Comparison of ENCODE assay signal across 8 cellular contexts in the genomic region with DNA sequence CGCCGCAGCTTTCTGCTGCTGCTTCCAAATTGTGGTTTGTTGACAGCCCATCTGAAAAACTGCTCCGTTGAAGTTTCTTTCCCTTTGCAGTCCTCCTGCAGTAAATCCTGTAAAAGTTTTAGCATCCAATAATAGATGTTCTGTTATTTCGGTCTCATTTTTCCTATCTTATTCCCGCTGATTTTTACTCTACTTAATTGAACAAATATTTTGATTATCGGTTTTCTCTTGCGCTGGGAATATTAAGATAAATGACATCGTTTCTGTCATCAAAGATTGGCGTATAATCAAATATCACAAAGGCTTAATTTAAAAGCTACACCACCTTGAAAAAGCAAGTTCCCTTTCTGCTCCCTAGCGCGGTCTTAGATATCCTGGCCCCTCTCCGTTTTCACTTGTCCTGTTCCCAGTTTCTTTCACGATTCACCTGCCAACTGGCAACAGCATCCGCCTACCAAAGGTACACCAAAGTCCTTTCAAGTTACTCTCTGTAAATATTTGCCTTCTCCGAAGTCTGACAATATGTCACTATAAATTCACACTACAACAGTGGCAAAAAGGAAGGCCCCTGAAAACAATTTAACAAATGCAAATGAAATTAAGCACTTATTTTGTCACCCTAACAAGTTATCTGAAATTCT. TPM values are rescaled to one million over a fixed set of nuclear protein-coding genes. Genes with fewer than 3 reads are reported as not detected.
DNase-seq lines count a peak whose midpoint lies in the region; ATAC-seq and TF ChIP-seq lines count a peak whose summit lies in the region.

No MANE protein-coding gene starts in this region.

- H3K9ac ChIP-seq in iPS-18a (ENCODE audit: low read length) = peak overlapping the region; percentile 8

- H3K4me3 ChIP-seq in right atrium auricular region (peak overlapping the region; percentile 55 to 87), iPS-18a (ENCODE audit: low read length) (peak overlapping the region; percentile 58)

- H3K27me3 ChIP-seq in right atrium auricular region (no peaks in the 10 kb centered on the region), iPS-18a (ENCODE audit: control insufficient read depth, insufficient read depth, low read length) (peaks cover 11% of the 10 kb centered on the region)

- H3K4me1 Mint-ChIP-seq in activated CD4-positive, alpha-beta memory T cell treated with anti-CD3 and anti-CD28 coated beads, Interleukin-2, amount 10 ng/mL, durations not matched to agents 7 days and 5 days = peaks cover 49% of the 10 kb centered on the region
- H3K4me1 Mint-ChIP-seq in stimulated activated effector memory CD8-positive, alpha-beta T cell treated with anti-CD3 and anti-CD28 coated beads, Interleukin-12 subunit alpha, Interleukin-12 subunit beta, amount 100 ng/mL, for 72 hours = peaks cover 32% of the 10 kb centered on the region

- no peaks in the 10 kb centered on the region for H3K27me3 Mint-ChIP-seq in activated CD4-positive, alpha-beta memory T cell treated with anti-CD3 and anti-CD28 coated beads, Interleukin-2, amount 10 ng/mL, durations not matched to agents 7 days and 5 days

- H3K9me3 Mint-ChIP-seq in activated CD4-positive, alpha-beta memory T cell treated with anti-CD3 and anti-CD28 coated beads, Interleukin-2, amount 10 ng/mL, durations not matched to agents 7 days and 5 days = no peaks in the 10 kb centered on the region
- H3K9me3 Mint-ChIP-seq in stimulated activated effector memory CD8-positive, alpha-beta T cell treated with anti-CD3 and anti-CD28 coated beads, Interleukin-12 subunit alpha, Interleukin-12 subunit beta, amount 100 ng/mL, for 72 hours = no peaks in the 10 kb centered on the region

- no peak for TF ChIP-seq CTCF in right atrium auricular region (IDR thresholded peaks at IDR 0.05)

- H3K4me1 ChIP-seq in right atrium auricular region (peaks cover 0 to 34% of the 10 kb centered on the region in 2 donors), iPS-18a (ENCODE audit: control insufficient read depth, low read depth, low read length) (peaks cover 35% of the 10 kb centered on the region)

- DNase-seq in right atrium auricular region (ENCODE audit: low spot score) (no peak), cardiac septum (ENCODE audit: low spot score) (no peak), OCI-M2 (lab: John Stamatoyannopoulos, UW; ENCODE audit: unreplicated experiment) (no peak)
- DNase-seq in activated CD4-positive, alpha-beta memory T cell treated with anti-CD3 and anti-CD28 coated beads, Interleukin-2, amount 10 ng/mL, durations not matched to agents 7 days and 5 days = no peak
- DNase-seq in stimulated activated effector memory CD8-positive, alpha-beta T cell treated with anti-CD3 and anti-CD28 coated beads, Interleukin-12 subunit alpha, Interleukin-12 subunit beta, amount 100 ng/mL, for 72 hours (ENCODE audit: low spot score in 2 of 2) = no peak
- no peak for DNase-seq in stimulated activated CD4-positive, alpha-beta T cell treated with anti-CD3 and anti-CD28 coated beads, Interleukin-4, amount 100 ng/mL, for 4 hours

- H3K27ac Mint-ChIP-seq in activated CD4-positive, alpha-beta memory T cell treated with anti-CD3 and anti-CD28 coated beads, Interleukin-2, amount 10 ng/mL, durations not matched to agents 7 days and 5 days = peak overlapping the region; percentile 99
- H3K27ac Mint-ChIP-seq in stimulated activated effector memory CD8-positive, alpha-beta T cell treated with anti-CD3 and anti-CD28 coated beads, Interleukin-12 subunit alpha, Interleukin-12 subunit beta, amount 100 ng/mL, for 72 hours = peak overlapping the region; percentile 96

- H3K36me3 Mint-ChIP-seq in activated CD4-positive, alpha-beta memory T cell treated with anti-CD3 and anti-CD28 coated beads, Interleukin-2, amount 10 ng/mL, durations not matched to agents 7 days and 5 days (ENCODE audit: low read depth) = peaks cover 18% of the 10 kb centered on the region
- H3K36me3 Mint-ChIP-seq in stimulated activated effector memory CD8-positive, alpha-beta T cell treated with anti-CD3 and anti-CD28 coated beads, Interleukin-12 subunit alpha, Interleukin-12 subunit beta, amount 100 ng/mL, for 72 hours = peaks cover 23% of the 10 kb centered on the region

- no peaks in the 10 kb centered on the region for H3K9me3 ChIP-seq in right atrium auricular region
- H3K9me3 ChIP-seq in iPS-18a (ENCODE audit: control insufficient read depth, low read depth, low read length) = no peaks in the 10 kb centered on the region

- peak overlapping the region; percentile 97 for H3K4me3 Mint-ChIP-seq in activated CD4-positive, alpha-beta memory T cell treated with anti-CD3 and anti-CD28 coated beads, Interleukin-2, amount 10 ng/mL, durations not matched to agents 7 days and 5 days
- H3K4me3 Mint-ChIP-seq in stimulated activated effector memory CD8-positive, alpha-beta T cell treated with anti-CD3 and anti-CD28 coated beads, Interleukin-12 subunit alpha, Interleukin-12 subunit beta, amount 100 ng/mL, for 72 hours = peak overlapping the region; percentile 99

- H3K27ac ChIP-seq in right atrium auricular region (peak overlapping the region; percentile 88 to 90), iPS-18a (ENCODE audit: low read length) (no peak overlapping the region)

- intact Hi-C loops in cardiac septum (cut with DNase I) = loop anchor here (5.0 kb wide), 1 partner anchor 50 kb away; no protein-coding TSS in a partner anchor

- ATAC-seq in stimulated activated effector memory CD8-positive, alpha-beta T cell treated with anti-CD3 and anti-CD28 coated beads, Interleukin-12 subunit alpha, Interleukin-12 subunit beta, amount 100 ng/mL, for 72 hours = no peak
- no peak for ATAC-seq in HG03469 (IDR thresholded peaks at IDR 0.05; ENCODE audit: unreplicated experiment)

- POLR2A ChIA-PET in activated CD4-positive, alpha-beta memory T cell treated with anti-CD3 and anti-CD28 coated beads, Interleukin-2, amount 10 ng/mL, durations not matched to agents 7 days and 5 days (lab: Charles Lee) = interaction anchor here (0.9 to 1.8 kb wide), 9 partner anchors 8 to 358 kb away, joined by 3 to 9 read pairs (median 5); partner anchors contain the start of genes EIF2AK2, GPATCH11, HEATR5B and PRKD3

- CTCF ChIA-PET in activated CD4-positive, alpha-beta memory T cell treated with anti-CD3 and anti-CD28 coated beads, Interleukin-2, amount 10 ng/mL, durations not matched to agents 7 days and 5 days (lab: Charles Lee) = no interaction called here

- H3K36me3 ChIP-seq in right atrium auricular region (no peaks in the 10 kb centered on the region), iPS-18a (ENCODE audit: control insufficient read depth, low read depth, low read length) (no peaks in the 10 kb centered on the region)

RNA-seq across cellular contexts. Expression of gene STRN, which starts 1.0 kb away (rescaled TPM):
- total RNA-seq in right atrium auricular region (10 to 100 TPM; 29.2 to 34.5 TPM), cardiac septum (78.0 TPM)
- 10 to 100 TPM; 33.7 to 34.4 TPM for total RNA-seq in activated CD4-positive, alpha-beta memory T cell treated with anti-CD3 and anti-CD28 coated beads, Interleukin-2, amount 10 ng/mL, durations not matched to agents 7 days and 5 days
